In the genomic region with DNA sequence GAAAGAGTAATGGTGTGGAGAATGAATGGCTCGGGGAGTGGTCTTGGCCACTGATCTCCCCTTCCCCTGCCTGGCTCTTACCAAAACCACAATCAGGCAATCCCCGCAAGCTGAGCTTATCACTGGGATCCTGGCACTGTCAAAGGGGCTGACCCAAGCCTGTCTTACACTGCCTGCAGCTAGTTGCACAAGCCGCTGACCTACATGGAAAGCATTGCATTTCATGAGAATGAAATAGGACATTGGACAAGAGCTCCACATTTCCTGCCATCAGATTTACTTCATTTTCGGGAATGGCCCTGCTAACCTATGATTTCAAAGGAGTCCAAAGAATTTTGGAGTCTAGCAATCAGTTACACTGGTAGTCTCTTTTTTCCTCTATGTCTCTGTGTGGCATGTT, we compare ENCODE assay signal across 13 cellular contexts.
"Had no signal": no experiment of that assay in that cellular context is flagged by ENCODE, and none has a peak within 500 bp of the region (broad histone marks: within the 10 kb centered on the region; RNA-seq: fewer than 3 reads in every experiment).

No MANE protein-coding gene starts in this region.

- H3K9me3 ChIP-seq: ascending aorta, tibial nerve, vagina had no signal

- H3K36me3 Mint-ChIP-seq: activated naive CD8-positive, alpha-beta T cell treated with anti-CD3 and anti-CD28 coated beads for 36 hours; T-cell had no signal

- H3K9me3 Mint-ChIP-seq: activated naive CD8-positive, alpha-beta T cell treated with anti-CD3 and anti-CD28 coated beads for 36 hours; neural crest cell; T-cell had no signal

- H3K4me1 Mint-ChIP-seq: neural crest cell had no signal

- H3K27ac ChIP-seq: skin epidermis had no signal

- H3K27me3 ChIP-seq: ascending aorta, tibial nerve, vagina had no signal

- H3K4me1 ChIP-seq: ascending aorta, tibial nerve, vagina had no signal

- H3K36me3 ChIP-seq: ascending aorta, tibial nerve, vagina had no signal

- H3K27ac Mint-ChIP-seq: activated naive CD8-positive, alpha-beta T cell treated with anti-CD3 and anti-CD28 coated beads for 36 hours; T-cell had no signal

- DNase-seq: activated CD4-positive, alpha-beta T cell treated with anti-CD3 and anti-CD28 coated beads, Interleukin-2, amount 50 U/mL, for 1 hour; activated CD8-positive, alpha-beta memory T cell treated with anti-CD3 and anti-CD28 coated beads for 24 hours; activated naive CD8-positive, alpha-beta T cell treated with anti-CD3 and anti-CD28 coated beads for 36 hours; erythroblast; stimulated activated CD4-positive, alpha-beta T cell treated with anti-CD3 and anti-CD28 coated beads, Interleukin-4, amount 100 ng/mL, for 24 hours; stimulated activated naive CD4-positive, alpha-beta T cell; T-cell; T-helper 9 cell had no signal

- ATAC-seq: T-cell had no signal

- H3K4me3 ChIP-seq: ascending aorta, skin epidermis, tibial nerve, vagina had no signal

- H3K4me3 Mint-ChIP-seq: activated naive CD8-positive, alpha-beta T cell treated with anti-CD3 and anti-CD28 coated beads for 36 hours; neural crest cell; T-cell had no signal
